ENCODE assay signal across 1 cellular context in the genomic region with DNA sequence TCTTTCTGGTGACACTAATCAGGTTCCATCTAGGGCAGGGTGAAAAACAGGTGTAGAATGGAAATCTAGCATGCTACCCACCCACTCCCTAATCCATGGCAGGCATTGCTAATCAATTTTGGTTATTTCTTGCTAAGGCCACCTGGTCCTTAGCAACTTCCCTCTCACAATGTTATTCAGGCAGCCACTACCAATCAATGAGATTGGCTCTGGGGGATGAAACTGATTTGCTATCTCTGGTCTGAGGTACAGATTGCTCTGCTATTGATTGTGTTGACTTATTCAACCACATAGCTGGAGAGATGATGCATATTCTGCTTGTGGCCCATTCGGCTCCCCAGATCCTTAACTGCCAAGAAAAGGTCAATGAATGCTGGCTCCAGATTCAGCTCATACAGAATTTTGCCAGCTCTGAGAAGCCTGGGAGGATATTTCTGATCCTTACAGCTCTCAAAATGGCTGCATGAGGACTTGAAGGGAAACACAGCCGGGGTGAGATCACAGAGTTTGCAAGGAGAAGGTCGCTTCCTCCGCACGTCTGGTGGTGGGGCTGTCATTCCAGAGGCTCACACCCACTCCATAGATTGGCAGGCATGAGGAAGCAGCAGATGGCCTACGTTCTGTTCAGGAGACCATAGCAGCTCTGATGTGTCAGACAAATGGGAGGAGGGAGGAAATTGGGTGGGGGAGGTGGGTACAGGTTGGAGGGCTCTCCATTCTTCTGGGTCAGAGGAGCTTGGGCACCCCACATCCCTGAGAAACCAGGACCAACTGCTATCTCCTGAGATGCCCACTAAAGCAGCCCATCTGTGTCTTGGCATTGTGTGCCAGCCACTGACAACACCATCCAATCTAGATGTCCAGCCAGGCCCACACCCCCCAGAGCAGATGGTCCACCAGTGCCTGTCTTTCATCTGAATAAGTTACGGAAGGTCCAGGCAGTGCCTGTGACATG.
TF ChIP-seq lines count a peak whose summit lies in the region.

No MANE protein-coding gene starts in this region.

TF ChIP-seq in IMR-90, 13 proteins besides CTCF, POLR2A, EP300 and RAD21:
- TF ChIP-seq NFE2L2 (IDR thresholded peaks at IDR 0.05; ENCODE audit: low read depth, low read length) = no peak
- TF ChIP-seq MAFK (IDR thresholded peaks at IDR 0.05; ENCODE audit: low read depth, low read length) = no peak
- no peak for TF ChIP-seq RCOR1 (IDR thresholded peaks at IDR 0.05; ENCODE audit: insufficient replicate concordance, low read length)
- TF ChIP-seq SMC3 (IDR thresholded peaks at IDR 0.05; ENCODE audit: low read depth, low read length) = no peak
- no peak for TF ChIP-seq MXI1 (IDR thresholded peaks at IDR 0.05; ENCODE audit: borderline replicate concordance, low read depth, low read length)
- TF ChIP-seq, protein P1, sequence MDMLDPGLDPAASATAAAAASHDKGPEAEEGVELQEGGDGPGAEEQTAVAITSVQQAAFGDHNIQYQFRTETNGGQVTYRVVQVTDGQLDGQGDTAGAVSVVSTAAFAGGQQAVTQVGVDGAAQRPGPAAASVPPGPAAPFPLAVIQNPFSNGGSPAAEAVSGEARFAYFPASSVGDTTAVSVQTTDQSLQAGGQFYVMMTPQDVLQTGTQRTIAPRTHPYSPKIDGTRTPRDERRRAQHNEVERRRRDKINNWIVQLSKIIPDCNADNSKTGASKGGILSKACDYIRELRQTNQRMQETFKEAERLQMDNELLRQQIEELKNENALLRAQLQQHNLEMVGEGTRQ (IDR thresholded peaks at IDR 0.05; ENCODE audit: low read depth, low read length) = no peak
- no peak for TF ChIP-seq MAZ (IDR thresholded peaks at IDR 0.05; ENCODE audit: borderline replicate concordance, low read depth, low read length)
- no peak for TF ChIP-seq RFX5 (IDR thresholded peaks at IDR 0.05; ENCODE audit: low read depth, low read length)
